2 cellular contexts compared by ENCODE assay signal in genomic region chr11:77249427-77249826, GRCh38.
TF ChIP-seq lines count a peak whose summit lies in the region.

No MANE protein-coding gene starts in this region.

TF ChIP-seq in SK-N-SH, 30 proteins besides CTCF, POLR2A, EP300 and RAD21 (continued from another document):
- TF ChIP-seq IRF3 (IDR thresholded peaks at IDR 0.05; ENCODE audit: low read depth, low read length), result no peak

TF ChIP-seq in SK-N-SH treated with all-trans-retinoic acid at 6 μM for 48 hours, 23 proteins besides CTCF, POLR2A, EP300 and RAD21 (continued from another document):
- TF ChIP-seq POU6F1 (CRISPR knock-in tag; IDR thresholded peaks at IDR 0.05; ENCODE audit: borderline replicate concordance, low read depth) (no peak), TSHZ2 (CRISPR knock-in tag; IDR thresholded peaks at IDR 0.05) (no peak), TOX (CRISPR knock-in tag; IDR thresholded peaks at IDR 0.05; ENCODE audit: borderline replicate concordance) (no peak), CREB5 (CRISPR knock-in tag; IDR thresholded peaks at IDR 0.05; ENCODE audit: low read depth) (no peak), CSDC2 (CRISPR knock-in tag; IDR thresholded peaks at IDR 0.05) (no peak), ESRRG (CRISPR knock-in tag; IDR thresholded peaks at IDR 0.05) (no peak)
TF ChIP-seq in SK-N-SH treated with all-trans-retinoic acid at 6 μM for 48 hours: peak in this region for 0.
